Comparison of ENCODE assay signal across 20 cellular contexts in genomic region chr19:7463575-7463974, GRCh38. TPM values are rescaled to one million over a fixed set of nuclear protein-coding genes. Genes with fewer than 3 reads are reported as not detected.
DNase-seq lines count a peak whose midpoint lies in the region; ATAC-seq and TF ChIP-seq lines count a peak whose summit lies in the region.
"Had no signal": no experiment of that assay in that cellular context is flagged by ENCODE, and none has a peak within 500 bp of the region (broad histone marks: within the 10 kb centered on the region; RNA-seq: fewer than 3 reads in every experiment).

No MANE protein-coding gene starts in this region.

- H3K9me3 ChIP-seq in T-helper 17 cell (ENCODE audit: control insufficient read depth, low read length, poor library complexity, severe bottlenecking) = no peaks in the 10 kb centered on the region
- H3K9me3 ChIP-seq in osteoblast (ENCODE audit: low read depth, low read length) = no peaks in the 10 kb centered on the region
- H3K9me3 ChIP-seq: A549; BLaER1 treated with 17β-estradiol and CSF1 and Interleukin-3, amounts not matched to agents 10 nM and 100 nM; Caco-2 had no signal

- H3K9me3 Mint-ChIP-seq in stimulated activated naive CD8-positive, alpha-beta T cell treated with anti-CD3 and anti-CD28 coated beads, Interleukin-15, amount 100 ng/mL, for 72 hours = no peaks in the 10 kb centered on the region
- H3K9me3 Mint-ChIP-seq in stimulated activated naive B cell treated with anti-CD40 and anti-IgM and Interleukin-4, amounts not matched to agents 10 μg/mL and 1 μg/mL and 100 μg/mL, for 72 hours = no peaks in the 10 kb centered on the region
- H3K9me3 Mint-ChIP-seq: CD4-positive, alpha-beta T cell; CD8-positive, alpha-beta T cell had no signal

- peak; percentile 28 for ATAC-seq in stimulated activated naive CD8-positive, alpha-beta T cell treated with anti-CD3 and anti-CD28 coated beads, Interleukin-15, amount 100 ng/mL, for 72 hours
- ATAC-seq in stimulated activated naive CD8-positive, alpha-beta T cell treated with anti-CD3 and anti-CD28 coated beads, Interleukin-15, Interleukin-2, amounts not matched to agents 100 U/mL and 50 U/mL, for 24 hours = no peak
- no peak for ATAC-seq in T-helper 17 cell
- no peak for ATAC-seq in stimulated activated naive B cell treated with anti-CD40 and anti-IgM and Interleukin-4, amounts not matched to agents 10 μg/mL and 1 μg/mL and 100 μg/mL, for 72 hours (replicated peaks)
- no peak for ATAC-seq in HG03565 (IDR thresholded peaks at IDR 0.05; ENCODE audit: unreplicated experiment)
- ATAC-seq in HG03135 (IDR thresholded peaks at IDR 0.05; ENCODE audit: unreplicated experiment) = no peak
- ATAC-seq: A549; CD8-positive, alpha-beta T cell had no signal

- H3K27me3 ChIP-seq in osteoblast (ENCODE audit: insufficient read depth, low read length) = no peaks in the 10 kb centered on the region
- H3K27me3 ChIP-seq: BLaER1 treated with 17β-estradiol and CSF1 and Interleukin-3, amounts not matched to agents 10 nM and 100 nM had no signal

- H3K27ac Mint-ChIP-seq in stimulated activated naive CD8-positive, alpha-beta T cell treated with anti-CD3 and anti-CD28 coated beads, Interleukin-15, amount 100 ng/mL, for 72 hours = no peak overlapping the region
- peak overlapping the region; percentile 74 for H3K27ac Mint-ChIP-seq in T-helper 17 cell
- peak overlapping the region; percentile 62 for H3K27ac Mint-ChIP-seq in stimulated activated naive B cell treated with anti-CD40 and anti-IgM and Interleukin-4, amounts not matched to agents 10 μg/mL and 1 μg/mL and 100 μg/mL, for 72 hours
- H3K27ac Mint-ChIP-seq: B cell; CD4-positive, alpha-beta T cell; CD8-positive, alpha-beta T cell had no signal

- no peaks in the 10 kb centered on the region for H3K36me3 Mint-ChIP-seq in T-helper 17 cell (ENCODE audit: low read depth)
- H3K36me3 Mint-ChIP-seq in stimulated activated naive B cell treated with anti-CD40 and anti-IgM and Interleukin-4, amounts not matched to agents 10 μg/mL and 1 μg/mL and 100 μg/mL, for 72 hours = peaks cover 32 to 45% of the 10 kb centered on the region in 2 donors

- no peak for TF ChIP-seq CTCF in osteoblast (IDR thresholded peaks at IDR 0.05; ENCODE audit: extremely low read depth, low read depth, low read length)

- H3K27ac ChIP-seq in osteoblast (ENCODE audit: low read depth, low read length) = no peak overlapping the region
- H3K27ac ChIP-seq: 22Rv1; A549; BLaER1 treated with 17β-estradiol and CSF1 and Interleukin-3, amounts not matched to agents 10 nM and 100 nM; C4-2B had no signal

- no peaks in the 10 kb centered on the region for H4K20me1 ChIP-seq in osteoblast (ENCODE audit: insufficient read depth, low read length)

- no peak overlapping the region for H3K4me3 Mint-ChIP-seq in stimulated activated naive CD8-positive, alpha-beta T cell treated with anti-CD3 and anti-CD28 coated beads, Interleukin-15, amount 100 ng/mL, for 72 hours
- H3K4me3 Mint-ChIP-seq in T-helper 17 cell = no peak overlapping the region
- H3K4me3 Mint-ChIP-seq in stimulated activated naive B cell treated with anti-CD40 and anti-IgM and Interleukin-4, amounts not matched to agents 10 μg/mL and 1 μg/mL and 100 μg/mL, for 72 hours = no peak overlapping the region
- H3K4me3 Mint-ChIP-seq: B cell; CD4-positive, alpha-beta T cell; CD8-positive, alpha-beta T cell had no signal

- no peaks in the 10 kb centered on the region for H3K4me1 ChIP-seq in osteoblast (ENCODE audit: insufficient read depth, low read length)
- H3K4me1 ChIP-seq: A549, Caco-2 had no signal

- no peaks in the 10 kb centered on the region for H3K27me3 Mint-ChIP-seq in stimulated activated naive CD8-positive, alpha-beta T cell treated with anti-CD3 and anti-CD28 coated beads, Interleukin-15, amount 100 ng/mL, for 72 hours
- no peaks in the 10 kb centered on the region for H3K27me3 Mint-ChIP-seq in T-helper 17 cell
- no peaks in the 10 kb centered on the region for H3K27me3 Mint-ChIP-seq in stimulated activated naive B cell treated with anti-CD40 and anti-IgM and Interleukin-4, amounts not matched to agents 10 μg/mL and 1 μg/mL and 100 μg/mL, for 72 hours
- H3K27me3 Mint-ChIP-seq: B cell; CD4-positive, alpha-beta T cell had no signal

- H3K4me1 Mint-ChIP-seq in stimulated activated naive CD8-positive, alpha-beta T cell treated with anti-CD3 and anti-CD28 coated beads, Interleukin-15, amount 100 ng/mL, for 72 hours = no peaks in the 10 kb centered on the region
- H3K4me1 Mint-ChIP-seq in T-helper 17 cell = no peaks in the 10 kb centered on the region
- no peaks in the 10 kb centered on the region for H3K4me1 Mint-ChIP-seq in stimulated activated naive B cell treated with anti-CD40 and anti-IgM and Interleukin-4, amounts not matched to agents 10 μg/mL and 1 μg/mL and 100 μg/mL, for 72 hours
- H3K4me1 Mint-ChIP-seq: B cell had no signal

- DNase-seq in stimulated activated naive CD8-positive, alpha-beta T cell treated with anti-CD3 and anti-CD28 coated beads, Interleukin-15, amount 100 ng/mL, for 72 hours = no peak
- no peak for DNase-seq in stimulated activated naive CD8-positive, alpha-beta T cell treated with anti-CD3 and anti-CD28 coated beads, Interleukin-15, Interleukin-2, amounts not matched to agents 100 U/mL and 50 U/mL, for 24 hours
- no peak for DNase-seq in T-helper 17 cell
- DNase-seq in osteoblast (ENCODE audit: insufficient read length, low spot score, missing footprints) = peak; percentile 41
- DNase-seq in stimulated activated naive B cell treated with anti-CD40 and anti-IgM and Interleukin-4, amounts not matched to agents 10 μg/mL and 1 μg/mL and 100 μg/mL, for 72 hours = no peak
- no peak for DNase-seq in RPMI8226
- DNase-seq: AML-193; Caco-2; Calu3; CD4-positive, alpha-beta T cell; CD8-positive, alpha-beta T cell; DMS79 treated with DMSO at 0.1 percent for 48 hours; GF-D8 had no signal

- H3K4me3 ChIP-seq in osteoblast (ENCODE audit: insufficient read depth, low read length) = no peak overlapping the region
- H3K4me3 ChIP-seq: A549; BLaER1 treated with 17β-estradiol and CSF1 and Interleukin-3, amounts not matched to agents 10 nM and 100 nM had no signal

- H2AFZ ChIP-seq in osteoblast (ENCODE audit: low read length) = no peak overlapping the region

- no peak overlapping the region for H3K4me2 ChIP-seq in osteoblast (ENCODE audit: insufficient read depth, low read length)
- H3K4me2 ChIP-seq: A549; BLaER1 treated with 17β-estradiol and CSF1 and Interleukin-3, amounts not matched to agents 10 nM and 100 nM had no signal

- H3K79me2 ChIP-seq in osteoblast (ENCODE audit: insufficient read depth, low read length) = no peaks in the 10 kb centered on the region

- peaks cover 16% of the 10 kb centered on the region for H3K36me3 ChIP-seq in osteoblast (ENCODE audit: insufficient read depth, low read length)

RNA-seq across cellular contexts. Expression of gene PEX11G, which starts 25.3 kb away (rescaled TPM):
- total RNA-seq in T-helper 17 cell (not detected), osteoblast (2.9 and 4.1 TPM in 2 replicates)
- total RNA-seq: CD4-positive, alpha-beta T cell; CD8-positive, alpha-beta T cell had no signal

RNA-seq across cellular contexts. Expression of gene ZNF358, which starts 52.3 kb away (rescaled TPM):
- 1 to 10 TPM; 4.1 to 5.1 TPM for total RNA-seq in T-helper 17 cell
- total RNA-seq in osteoblast = 25.0 and 26.1 TPM in 2 replicates

RNA-seq across cellular contexts. Expression of gene MCOLN1, which starts 58.8 kb away (rescaled TPM):
- total RNA-seq in T-helper 17 cell = 10 to 100 TPM; 11.4 to 17.0 TPM
- 16.6 and 21.2 TPM in 2 replicates for total RNA-seq in osteoblast

Comparison
In these comparisons a context has a peak if more than half of its experiments do, and no peak if none do; other contexts are left out.
1. H3K27ac Mint-ChIP-seq: peak in T-helper 17 cell (single experiment) and stimulated activated naive B cell treated with anti-CD40 and anti-IgM and Interleukin-4, amounts not matched to agents 10 μg/mL and 1 μg/mL and 100 μg/mL, for 72 hours (single experiment); none in stimulated activated naive CD8-positive, alpha-beta T cell treated with anti-CD3 and anti-CD28 coated beads, Interleukin-15, amount 100 ng/mL, for 72 hours (0 of 2).